28 cellular contexts compared by ENCODE assay signal in the genomic region with DNA sequence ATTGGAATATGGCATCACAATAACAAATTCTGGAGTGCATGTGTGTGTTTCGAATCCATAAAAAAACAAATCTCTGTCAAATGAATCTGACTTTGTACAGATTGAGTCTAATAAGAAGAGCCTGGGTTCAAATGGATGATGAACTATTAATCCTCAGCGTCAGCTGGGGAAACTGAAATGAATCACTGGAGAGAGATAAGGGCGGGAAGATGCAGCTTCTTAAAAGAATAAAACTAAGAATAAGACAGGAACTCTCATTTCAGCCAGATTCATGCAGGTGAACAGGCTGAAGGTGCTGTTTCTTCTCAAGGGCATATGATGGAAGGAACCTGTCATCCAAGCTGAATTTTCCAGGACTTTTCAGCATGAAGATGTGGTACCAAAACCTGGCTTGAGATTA.
DNase-seq lines count a peak whose midpoint lies in the region; ATAC-seq, FAIRE-seq and TF ChIP-seq lines count a peak whose summit lies in the region.
"Had no signal": no experiment of that assay in that cellular context is flagged by ENCODE, and none has a peak within 500 bp of the region (broad histone marks: within the 10 kb centered on the region; RNA-seq: fewer than 3 reads in every experiment).

No MANE protein-coding gene starts in this region.

- H3K27ac Mint-ChIP-seq in activated naive CD4-positive, alpha-beta T cell treated with anti-CD3 and anti-CD28 coated beads, Interleukin-2, amount 50 U/mL, for 24 hours = peak overlapping the region; percentile 26
- no peak overlapping the region for H3K27ac Mint-ChIP-seq in activated naive CD4-positive, alpha-beta T cell treated with anti-CD3 and anti-CD28 coated beads for 36 hours
- H3K27ac Mint-ChIP-seq: endodermal cell; neural progenitor cell; stimulated activated effector memory CD8-positive, alpha-beta T cell treated with anti-CD3 and anti-CD28 coated beads, Interleukin-12 subunit alpha, Interleukin-12 subunit beta, amount 100 ng/mL, for 72 hours had no signal

- no peak for TF ChIP-seq EP300 in K562 (IDR thresholded peaks at IDR 0.05; ENCODE audit: low read length)

- ATAC-seq in K562 = no peak
- no peak for ATAC-seq in GM18858 (IDR thresholded peaks at IDR 0.05; ENCODE audit: unreplicated experiment)

- peaks cover 2% of the 10 kb centered on the region for H3K36me3 Mint-ChIP-seq in activated naive CD4-positive, alpha-beta T cell treated with anti-CD3 and anti-CD28 coated beads, Interleukin-2, amount 50 U/mL, for 24 hours
- H3K36me3 Mint-ChIP-seq in activated naive CD4-positive, alpha-beta T cell treated with anti-CD3 and anti-CD28 coated beads for 36 hours (ENCODE audit: low read depth) = peaks cover 4% of the 10 kb centered on the region
- H3K36me3 Mint-ChIP-seq: neural progenitor cell; stimulated activated effector memory CD8-positive, alpha-beta T cell treated with anti-CD3 and anti-CD28 coated beads, Interleukin-12 subunit alpha, Interleukin-12 subunit beta, amount 100 ng/mL, for 72 hours had no signal

- H3K4me3 Mint-ChIP-seq in activated naive CD4-positive, alpha-beta T cell treated with anti-CD3 and anti-CD28 coated beads, Interleukin-2, amount 50 U/mL, for 24 hours = peak overlapping the region; percentile 66
- no peak overlapping the region for H3K4me3 Mint-ChIP-seq in activated naive CD4-positive, alpha-beta T cell treated with anti-CD3 and anti-CD28 coated beads for 36 hours
- H3K4me3 Mint-ChIP-seq: endodermal cell; neural progenitor cell; stimulated activated effector memory CD8-positive, alpha-beta T cell treated with anti-CD3 and anti-CD28 coated beads, Interleukin-12 subunit alpha, Interleukin-12 subunit beta, amount 100 ng/mL, for 72 hours had no signal

- H3K9me3 Mint-ChIP-seq in activated naive CD4-positive, alpha-beta T cell treated with anti-CD3 and anti-CD28 coated beads, Interleukin-2, amount 50 U/mL, for 24 hours = peaks cover 7% of the 10 kb centered on the region
- peaks cover 4% of the 10 kb centered on the region for H3K9me3 Mint-ChIP-seq in activated naive CD4-positive, alpha-beta T cell treated with anti-CD3 and anti-CD28 coated beads for 36 hours
- H3K9me3 Mint-ChIP-seq: neural progenitor cell; stimulated activated effector memory CD8-positive, alpha-beta T cell treated with anti-CD3 and anti-CD28 coated beads, Interleukin-12 subunit alpha, Interleukin-12 subunit beta, amount 100 ng/mL, for 72 hours had no signal

- H2AFZ ChIP-seq in K562 (ENCODE audit: low read depth, low read length) (no peak overlapping the region), parathyroid adenoma (peak overlapping the region; percentile 13)
- H2AFZ ChIP-seq: neural progenitor cell had no signal

- H3K9me1 ChIP-seq in K562 (ENCODE audit: control insufficient read depth, insufficient read depth, low read length) = no peaks in the 10 kb centered on the region

- FAIRE-seq in K562 (lab: Jason Lieb, UNC) = no peak

- H3K4me2 ChIP-seq in K562 (ENCODE audit: insufficient read depth, low read length) (peak overlapping the region; percentile 52; the same call in 1 of the 2 replicates), parathyroid adenoma (ENCODE audit: low read length) (no peak overlapping the region)
- H3K4me2 ChIP-seq: neural progenitor cell had no signal

- H3K36me3 ChIP-seq in KOPT-K1 (ENCODE audit: insufficient read depth, low read length) (no peaks in the 10 kb centered on the region), K562 (ENCODE audit: control insufficient read depth, insufficient read depth, low read length) (no peaks in the 10 kb centered on the region), parathyroid adenoma (ENCODE audit: control insufficient read depth, insufficient read depth, low read length) (no peaks in the 10 kb centered on the region)
- H3K36me3 ChIP-seq: esophagus squamous epithelium, neural progenitor cell, right lobe of liver, upper lobe of right lung had no signal

- CTCF ChIA-PET in activated naive CD4-positive, alpha-beta T cell treated with anti-CD3 and anti-CD28 coated beads for 36 hours (lab: Charles Lee) = interaction anchor here (1.0 kb wide), 1 partner anchor 202 kb away, joined by 3 read pairs; no protein-coding TSS in a partner anchor
- CTCF ChIA-PET in K562 (lab: Yijun Ruan, JAX; ENCODE audit: low intra/inter-chr PET ratio) = no interaction called here

- intact Hi-C loops in activated naive CD4-positive, alpha-beta T cell treated with anti-CD3 and anti-CD28 coated beads for 36 hours (cut with micrococcal nuclease) = loop anchor here (1.0 kb wide), 1 partner anchor 8 kb away; no protein-coding TSS in a partner anchor
- intact Hi-C loops in K562 (cut with micrococcal nuclease) = loop anchor here (2.0 kb wide), 1 partner anchor 61 kb away; no protein-coding TSS in a partner anchor

- no peak for DNase-seq in activated naive CD4-positive, alpha-beta T cell treated with anti-CD3 and anti-CD28 coated beads for 36 hours
- no peak for DNase-seq in K562 (ENCODE audit: extremely low read depth in 1 of 4, low spot score in 3 of 4)
- DNase-seq in NOMO-1 treated with dmso at 0.1 percent for 144 hours (lab: John Stamatoyannopoulos, UW; ENCODE audit: unreplicated experiment) = no peak
- DNase-seq in GM20000 (ENCODE audit: low spot score) = no peak
- DNase-seq: activated T-cell treated with anti-CD3 and anti-CD28 coated beads for 4 hours; aorta; cortex of kidney; DMS79; endodermal cell; esophagus squamous epithelium; foreskin melanocyte; GF-D8; HCEC 1CT; Kasumi-1; MV-4-11; NCI-H1436 treated with DMSO at 0.1 percent for 48 hours; NCI-H446 treated with DMSO at 0.1 percent for 48 hours; right lobe of liver; stimulated activated CD4-positive, alpha-beta T cell treated with anti-CD3 and anti-CD28 coated beads, Interleukin-12 subunit alpha, Interleukin-12 subunit beta, amount 100 ng/mL, for 4 hours; stimulated activated CD4-positive, alpha-beta T cell treated with anti-CD3 and anti-CD28 coated beads, Interleukin-4, amount 100 ng/mL, for 1 hour; T-helper 9 cell; upper lobe of right lung had no signal

- in situ Hi-C loops in K562 (cut with MboI) = no loop called here

- H3K27ac ChIP-seq in KOPT-K1 (ENCODE audit: low read depth, low read length, poor library complexity, severe bottlenecking) = peak overlapping the region; percentile 94
- H3K27ac ChIP-seq in K562 (ENCODE audit: extremely low read depth, low read depth, low read length) = no peak overlapping the region
- peak overlapping the region; percentile 20 for H3K27ac ChIP-seq in parathyroid adenoma
- H3K27ac ChIP-seq: esophagus squamous epithelium, neural progenitor cell, right lobe of liver, upper lobe of right lung had no signal

- H3K79me2 ChIP-seq in K562 (ENCODE audit: control insufficient read depth, insufficient read depth, low read length) (no peaks in the 10 kb centered on the region), parathyroid adenoma (no peaks in the 10 kb centered on the region)

- H3K4me1 ChIP-seq in K562 (replicated peaks in 1 of 2; ENCODE audit: control insufficient read depth in 2 of 2, insufficient read depth in 2 of 2, low read length in 2 of 2) = peaks cover 0 to 15% of the 10 kb centered on the region in 2 experiments; a peak in 4 of 5 replicates
- peaks cover 14% of the 10 kb centered on the region for H3K4me1 ChIP-seq in parathyroid adenoma
- H3K4me1 ChIP-seq: esophagus squamous epithelium, neural progenitor cell, upper lobe of right lung had no signal

- H3K4me3 ChIP-seq in K562 = no peak overlapping the region
- no peak overlapping the region for H3K4me3 ChIP-seq in parathyroid adenoma (ENCODE audit: low read depth, low read length)
- H3K4me3 ChIP-seq: esophagus squamous epithelium, neural progenitor cell, right lobe of liver, upper lobe of right lung had no signal

- no peaks in the 10 kb centered on the region for H3K27me3 Mint-ChIP-seq in activated naive CD4-positive, alpha-beta T cell treated with anti-CD3 and anti-CD28 coated beads, Interleukin-2, amount 50 U/mL, for 24 hours
- H3K27me3 Mint-ChIP-seq in activated naive CD4-positive, alpha-beta T cell treated with anti-CD3 and anti-CD28 coated beads for 36 hours (ENCODE audit: low read depth) = no peaks in the 10 kb centered on the region

- H3K4me1 Mint-ChIP-seq in activated naive CD4-positive, alpha-beta T cell treated with anti-CD3 and anti-CD28 coated beads, Interleukin-2, amount 50 U/mL, for 24 hours = peaks cover 82% of the 10 kb centered on the region
- peaks cover 44% of the 10 kb centered on the region for H3K4me1 Mint-ChIP-seq in activated naive CD4-positive, alpha-beta T cell treated with anti-CD3 and anti-CD28 coated beads for 36 hours (ENCODE audit: low read depth)
- H3K4me1 Mint-ChIP-seq: neural progenitor cell had no signal

- WGBS in K562 (ENCODE audit: insufficient coverage, low coverage, missing lambda C conversion rate) = 28% methylated on average over 3 of the region's 3 CpGs

- H3K9ac ChIP-seq in K562 (ENCODE audit: insufficient read depth in 1 of 2, low read depth in 2 of 2, low read length in 2 of 2) (no peak overlapping the region), parathyroid adenoma (no peak overlapping the region)
- H3K9ac ChIP-seq: neural progenitor cell had no signal

- TF ChIP-seq POLR2A in K562 (conservative IDR thresholded peaks at IDR 0.05) = no peak

- POLR2A ChIA-PET in K562 (lab: Yijun Ruan, JAX) = interaction anchor here (1.2 kb wide), 1 partner anchor 21 kb away, joined by 3 read pairs; no protein-coding TSS in a partner anchor

- no peak for TF ChIP-seq RAD21 in K562 (CRISPR knock-in tag; conservative IDR thresholded peaks at IDR 0.05 in 1 of 2, IDR thresholded peaks at IDR 0.05 in 1 of 2)

- H4K20me1 ChIP-seq in K562 (replicated peaks; ENCODE audit: control insufficient read depth, insufficient read depth, low read length) = no peaks in the 10 kb centered on the region

- BruUV-seq in K562 (replicated peaks; lab: Mats Ljungman, UMichigan) = no TSS peak

- H3K27me3 ChIP-seq in K562 (ENCODE audit: control insufficient read depth in 2 of 2, insufficient read depth in 2 of 2, low read length in 2 of 2) = no peaks in the 10 kb centered on the region
- no peaks in the 10 kb centered on the region for H3K27me3 ChIP-seq in parathyroid adenoma (ENCODE audit: control insufficient read depth, insufficient read depth, low read length)
- H3K27me3 ChIP-seq: esophagus squamous epithelium, neural progenitor cell, right lobe of liver, upper lobe of right lung had no signal

- TF ChIP-seq CTCF in K562 (IDR thresholded peaks at IDR 0.05 in 2 of 3, conservative IDR thresholded peaks at IDR 0.05 in 1 of 3; ENCODE audit: insufficient read depth in 2 of 3, low read depth in 1 of 3, low read length in 3 of 3) (no peak), parathyroid adenoma (IDR thresholded peaks at IDR 0.05) (no peak), GM20000 (IDR thresholded peaks at IDR 0.05; ENCODE audit: extremely low read depth, missing control alignments) (no peak)

- H3K9me3 ChIP-seq in KOPT-K1 (ENCODE audit: insufficient read depth, low read length, poor library complexity, severe bottlenecking) = peaks cover 8% of the 10 kb centered on the region
- H3K9me3 ChIP-seq in K562 (replicated peaks; ENCODE audit: control insufficient read depth, insufficient read depth, low read depth, low read length) = no peaks in the 10 kb centered on the region
- no peaks in the 10 kb centered on the region for H3K9me3 ChIP-seq in parathyroid adenoma (ENCODE audit: control insufficient read depth, low read length)
- H3K9me3 ChIP-seq: esophagus squamous epithelium, right lobe of liver, upper lobe of right lung had no signal
